Comparison of ENCODE assay signal across 1 cellular context in genomic region chr9:104866186-104866585, GRCh38.
TF ChIP-seq lines count a peak whose summit lies in the region.

No MANE protein-coding gene starts in this region.

TF ChIP-seq in H1, 55 proteins besides CTCF, POLR2A, EP300 and RAD21:
- TF ChIP-seq CBX8 (IDR thresholded peaks at IDR 0.05; ENCODE audit: borderline replicate concordance, low read depth, low read length): no peak
- no peak for TF ChIP-seq KDM4A (IDR thresholded peaks at IDR 0.05; ENCODE audit: low read depth, low read length, severe bottlenecking)
- TF ChIP-seq SIRT6 (IDR thresholded peaks at IDR 0.05; ENCODE audit: low read length): no peak
- TF ChIP-seq SIX5 (IDR thresholded peaks at IDR 0.05; ENCODE audit: low read depth, low read length): no peak
- TF ChIP-seq MAX (IDR thresholded peaks at IDR 0.05): no peak
- TF ChIP-seq RNF2 (IDR thresholded peaks at IDR 0.05; ENCODE audit: borderline replicate concordance, low read depth, low read length, missing control alignments, poor library complexity, severe bottlenecking): no peak
